In the genomic region with DNA sequence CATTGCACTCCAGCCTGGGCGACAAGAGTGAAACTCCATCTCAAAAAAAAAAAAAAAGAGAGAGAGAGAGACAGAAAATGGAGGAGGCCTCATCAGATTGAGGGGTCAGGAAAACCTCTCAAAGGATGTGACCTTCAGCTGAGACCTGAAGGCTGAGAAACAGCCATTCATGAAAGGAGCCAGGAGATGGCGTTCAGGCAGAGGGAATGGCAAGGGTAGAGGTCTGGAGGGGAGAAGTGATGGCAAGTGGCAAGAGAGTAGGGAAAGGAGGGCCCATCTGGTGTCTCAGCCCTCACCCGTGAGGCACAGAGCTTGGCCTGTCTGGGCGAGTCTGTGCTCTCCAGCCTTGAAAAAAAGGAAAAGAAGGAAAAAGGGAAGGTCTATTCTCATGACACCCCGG, we compare ENCODE assay signal across 1 cellular context.
TF ChIP-seq lines count a peak whose summit lies in the region.

No MANE protein-coding gene starts in this region.

TF ChIP-seq in HepG2, 621 proteins besides CTCF, POLR2A, EP300 and RAD21 (continued from another document):
- TF ChIP-seq, protein P1, sequence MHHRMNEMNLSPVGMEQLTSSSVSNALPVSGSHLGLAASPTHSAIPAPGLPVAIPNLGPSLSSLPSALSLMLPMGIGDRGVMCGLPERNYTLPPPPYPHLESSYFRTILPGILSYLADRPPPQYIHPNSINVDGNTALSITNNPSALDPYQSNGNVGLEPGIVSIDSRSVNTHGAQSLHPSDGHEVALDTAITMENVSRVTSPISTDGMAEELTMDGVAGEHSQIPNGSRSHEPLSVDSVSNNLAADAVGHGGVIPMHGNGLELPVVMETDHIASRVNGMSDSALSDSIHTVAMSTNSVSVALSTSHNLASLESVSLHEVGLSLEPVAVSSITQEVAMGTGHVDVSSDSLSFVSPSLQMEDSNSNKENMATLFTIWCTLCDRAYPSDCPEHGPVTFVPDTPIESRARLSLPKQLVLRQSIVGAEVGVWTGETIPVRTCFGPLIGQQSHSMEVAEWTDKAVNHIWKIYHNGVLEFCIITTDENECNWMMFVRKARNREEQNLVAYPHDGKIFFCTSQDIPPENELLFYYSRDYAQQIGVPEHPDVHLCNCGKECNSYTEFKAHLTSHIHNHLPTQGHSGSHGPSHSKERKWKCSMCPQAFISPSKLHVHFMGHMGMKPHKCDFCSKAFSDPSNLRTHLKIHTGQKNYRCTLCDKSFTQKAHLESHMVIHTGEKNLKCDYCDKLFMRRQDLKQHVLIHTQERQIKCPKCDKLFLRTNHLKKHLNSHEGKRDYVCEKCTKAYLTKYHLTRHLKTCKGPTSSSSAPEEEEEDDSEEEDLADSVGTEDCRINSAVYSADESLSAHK (CRISPR knock-in tag; IDR thresholded peaks at IDR 0.05; ENCODE audit: borderline replicate concordance) = no peak
- TF ChIP-seq SMC3 (IDR thresholded peaks at IDR 0.05; ENCODE audit: low read length) = peak; percentile 86
- TF ChIP-seq ATRX (CRISPR knock-in tag; IDR thresholded peaks at IDR 0.05; ENCODE audit: borderline replicate concordance) = no peak
- TF ChIP-seq MYC (CRISPR knock-in tag; IDR thresholded peaks at IDR 0.05; ENCODE audit: borderline replicate concordance) = no peak
- TF ChIP-seq KLF9 (CRISPR knock-in tag; IDR thresholded peaks at IDR 0.05; ENCODE audit: low read depth) = no peak
- TF ChIP-seq CAMTA2 (CRISPR knock-in tag; IDR thresholded peaks at IDR 0.05; ENCODE audit: borderline replicate concordance) = no peak
- TF ChIP-seq, protein P2, sequence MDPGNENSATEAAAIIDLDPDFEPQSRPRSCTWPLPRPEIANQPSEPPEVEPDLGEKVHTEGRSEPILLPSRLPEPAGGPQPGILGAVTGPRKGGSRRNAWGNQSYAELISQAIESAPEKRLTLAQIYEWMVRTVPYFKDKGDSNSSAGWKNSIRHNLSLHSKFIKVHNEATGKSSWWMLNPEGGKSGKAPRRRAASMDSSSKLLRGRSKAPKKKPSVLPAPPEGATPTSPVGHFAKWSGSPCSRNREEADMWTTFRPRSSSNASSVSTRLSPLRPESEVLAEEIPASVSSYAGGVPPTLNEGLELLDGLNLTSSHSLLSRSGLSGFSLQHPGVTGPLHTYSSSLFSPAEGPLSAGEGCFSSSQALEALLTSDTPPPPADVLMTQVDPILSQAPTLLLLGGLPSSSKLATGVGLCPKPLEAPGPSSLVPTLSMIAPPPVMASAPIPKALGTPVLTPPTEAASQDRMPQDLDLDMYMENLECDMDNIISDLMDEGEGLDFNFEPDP (CRISPR knock-in tag; conservative IDR thresholded peaks at IDR 0.05) = no peak
- TF ChIP-seq PLRG1 (conservative IDR thresholded peaks at IDR 0.05) = no peak
- TF ChIP-seq, protein P3, sequence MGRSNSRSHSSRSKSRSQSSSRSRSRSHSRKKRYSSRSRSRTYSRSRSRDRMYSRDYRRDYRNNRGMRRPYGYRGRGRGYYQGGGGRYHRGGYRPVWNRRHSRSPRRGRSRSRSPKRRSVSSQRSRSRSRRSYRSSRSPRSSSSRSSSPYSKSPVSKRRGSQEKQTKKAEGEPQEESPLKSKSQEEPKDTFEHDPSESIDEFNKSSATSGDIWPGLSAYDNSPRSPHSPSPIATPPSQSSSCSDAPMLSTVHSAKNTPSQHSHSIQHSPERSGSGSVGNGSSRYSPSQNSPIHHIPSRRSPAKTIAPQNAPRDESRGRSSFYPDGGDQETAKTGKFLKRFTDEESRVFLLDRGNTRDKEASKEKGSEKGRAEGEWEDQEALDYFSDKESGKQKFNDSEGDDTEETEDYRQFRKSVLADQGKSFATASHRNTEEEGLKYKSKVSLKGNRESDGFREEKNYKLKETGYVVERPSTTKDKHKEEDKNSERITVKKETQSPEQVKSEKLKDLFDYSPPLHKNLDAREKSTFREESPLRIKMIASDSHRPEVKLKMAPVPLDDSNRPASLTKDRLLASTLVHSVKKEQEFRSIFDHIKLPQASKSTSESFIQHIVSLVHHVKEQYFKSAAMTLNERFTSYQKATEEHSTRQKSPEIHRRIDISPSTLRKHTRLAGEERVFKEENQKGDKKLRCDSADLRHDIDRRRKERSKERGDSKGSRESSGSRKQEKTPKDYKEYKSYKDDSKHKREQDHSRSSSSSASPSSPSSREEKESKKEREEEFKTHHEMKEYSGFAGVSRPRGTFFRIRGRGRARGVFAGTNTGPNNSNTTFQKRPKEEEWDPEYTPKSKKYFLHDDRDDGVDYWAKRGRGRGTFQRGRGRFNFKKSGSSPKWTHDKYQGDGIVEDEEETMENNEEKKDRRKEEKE (IDR thresholded peaks at IDR 0.05) = no peak
- 0 out of 4 replicates have a peak, but pooled peaks of 1 of the 2 experiments have one; percentile 13 for TF ChIP-seq NR2F1 (CRISPR knock-in tag; IDR thresholded peaks at IDR 0.05)
- TF ChIP-seq HDAC6 (IDR thresholded peaks at IDR 0.05; ENCODE audit: low read depth, low read length) = no peak
- peak; percentile 48; the same call in 1 of the 2 replicates for TF ChIP-seq NR2C2 (CRISPR knock-in tag; IDR thresholded peaks at IDR 0.05; ENCODE audit: borderline replicate concordance)
- TF ChIP-seq CREB1 (IDR thresholded peaks at IDR 0.05) = no peak
- no peak for TF ChIP-seq CREB1 (CRISPR knock-in tag; IDR thresholded peaks at IDR 0.05)
- 0 out of 2 replicates have a peak, but pooled peaks have one; percentile 13 for TF ChIP-seq RARA (CRISPR knock-in tag; IDR thresholded peaks at IDR 0.05)
- TF ChIP-seq ZNF460 (CRISPR knock-in tag; IDR thresholded peaks at IDR 0.05; ENCODE audit: borderline replicate concordance) = no peak
- no peak for TF ChIP-seq KDM5B (CRISPR knock-in tag; IDR thresholded peaks at IDR 0.05; ENCODE audit: borderline replicate concordance)
- TF ChIP-seq BHLHE40 (IDR thresholded peaks at IDR 0.05; ENCODE audit: low read length) = no peak
- TF ChIP-seq KAT8 (CRISPR knock-in tag; IDR thresholded peaks at IDR 0.05) = no peak
- TF ChIP-seq ERF (CRISPR knock-in tag; IDR thresholded peaks at IDR 0.05) = 0 out of 2 replicates have a peak, but pooled peaks have one; percentile 26
- no peak for TF ChIP-seq ZNF768 (CRISPR knock-in tag; IDR thresholded peaks at IDR 0.05)
- TF ChIP-seq NR2F6 (IDR thresholded peaks at IDR 0.05) = peak; percentile 77
- TF ChIP-seq NR2F6 (CRISPR knock-in tag; IDR thresholded peaks at IDR 0.05) = peak; percentile 91
- no peak for TF ChIP-seq ZNF24 (IDR thresholded peaks at IDR 0.05)
- no peak for TF ChIP-seq HNRNPL (IDR thresholded peaks at IDR 0.05; ENCODE audit: low read depth, low read length)
- TF ChIP-seq ZNF430 (CRISPR knock-in tag; IDR thresholded peaks at IDR 0.05) = no peak
- TF ChIP-seq JDP2 (CRISPR knock-in tag; IDR thresholded peaks at IDR 0.05; ENCODE audit: borderline replicate concordance) = no peak
- TF ChIP-seq, protein P4, sequence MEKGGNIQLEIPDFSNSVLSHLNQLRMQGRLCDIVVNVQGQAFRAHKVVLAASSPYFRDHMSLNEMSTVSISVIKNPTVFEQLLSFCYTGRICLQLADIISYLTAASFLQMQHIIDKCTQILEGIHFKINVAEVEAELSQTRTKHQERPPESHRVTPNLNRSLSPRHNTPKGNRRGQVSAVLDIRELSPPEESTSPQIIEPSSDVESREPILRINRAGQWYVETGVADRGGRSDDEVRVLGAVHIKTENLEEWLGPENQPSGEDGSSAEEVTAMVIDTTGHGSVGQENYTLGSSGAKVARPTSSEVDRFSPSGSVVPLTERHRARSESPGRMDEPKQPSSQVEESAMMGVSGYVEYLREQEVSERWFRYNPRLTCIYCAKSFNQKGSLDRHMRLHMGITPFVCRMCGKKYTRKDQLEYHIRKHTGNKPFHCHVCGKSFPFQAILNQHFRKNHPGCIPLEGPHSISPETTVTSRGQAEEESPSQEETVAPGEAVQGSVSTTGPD (CRISPR knock-in tag; IDR thresholded peaks at IDR 0.05) = no peak
- TF ChIP-seq ZNF883 (CRISPR knock-in tag; IDR thresholded peaks at IDR 0.05; ENCODE audit: not compliant biosample characterization) = no peak
